In the genomic region with DNA sequence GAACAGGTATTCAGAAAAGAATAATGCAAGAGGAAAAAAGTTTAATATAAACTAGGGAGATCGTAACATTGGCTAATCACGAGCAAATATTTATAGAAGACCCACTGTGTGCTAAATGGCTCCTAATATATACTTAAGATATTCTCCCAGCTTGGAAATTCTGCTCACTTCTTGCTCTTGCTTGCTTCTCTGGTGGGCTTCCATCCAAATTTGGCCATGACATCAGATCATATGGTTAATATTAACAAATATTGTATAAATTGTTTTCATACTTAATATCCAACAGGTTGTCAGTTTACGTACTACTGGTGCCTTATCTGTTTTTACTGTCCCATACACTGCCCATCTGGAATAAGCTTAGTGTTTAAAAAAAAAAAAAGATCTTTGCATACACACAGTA, we compare ENCODE assay signal across 8 cellular contexts. TPM values are rescaled to one million over a fixed set of nuclear protein-coding genes. Genes with fewer than 3 reads are reported as not detected.
DNase-seq lines count a peak whose midpoint lies in the region; ATAC-seq lines count a peak whose summit lies in the region.

No MANE protein-coding gene starts in this region.

- ATAC-seq in GM19455 (IDR thresholded peaks at IDR 0.05; ENCODE audit: unreplicated experiment) (no peak), GM21576 (IDR thresholded peaks at IDR 0.05; ENCODE audit: unreplicated experiment) (no peak), HG02798 (IDR thresholded peaks at IDR 0.05; ENCODE audit: poor library complexity, unreplicated experiment) (no peak)

- no peak for DNase-seq in T-helper 1 cell
- DNase-seq in activated naive CD8-positive, alpha-beta T cell treated with anti-CD3 and anti-CD28 coated beads for 36 hours: no peak
- peak; percentile 15 for DNase-seq in iris pigment epithelial cell (ENCODE audit: low read depth)

- H3K4me3 Mint-ChIP-seq in T-helper 1 cell treated with Interleukin-12 subunit alpha and Interleukin-12 subunit beta and Interleukin-4 antibody, amounts not matched to agents 30 μg/mL and 1 μg/mL, for 36 hours: peak overlapping the region; percentile 91
- peak overlapping the region; percentile 96 for H3K4me3 Mint-ChIP-seq in activated naive CD8-positive, alpha-beta T cell treated with anti-CD3 and anti-CD28 coated beads for 36 hours

- no peaks in the 10 kb centered on the region for H3K9me3 Mint-ChIP-seq in T-helper 1 cell treated with Interleukin-12 subunit alpha and Interleukin-12 subunit beta and Interleukin-4 antibody, amounts not matched to agents 30 μg/mL and 1 μg/mL, for 36 hours
- no peaks in the 10 kb centered on the region for H3K9me3 Mint-ChIP-seq in activated naive CD8-positive, alpha-beta T cell treated with anti-CD3 and anti-CD28 coated beads for 36 hours

- peaks cover 37% of the 10 kb centered on the region for H3K36me3 Mint-ChIP-seq in T-helper 1 cell treated with Interleukin-12 subunit alpha and Interleukin-12 subunit beta and Interleukin-4 antibody, amounts not matched to agents 30 μg/mL and 1 μg/mL, for 36 hours (ENCODE audit: low read depth)
- peaks cover 52% of the 10 kb centered on the region for H3K36me3 Mint-ChIP-seq in activated naive CD8-positive, alpha-beta T cell treated with anti-CD3 and anti-CD28 coated beads for 36 hours

- H3K27ac Mint-ChIP-seq in T-helper 1 cell treated with Interleukin-12 subunit alpha and Interleukin-12 subunit beta and Interleukin-4 antibody, amounts not matched to agents 30 μg/mL and 1 μg/mL, for 36 hours: peak overlapping the region; percentile 90
- peak overlapping the region; percentile 99 for H3K27ac Mint-ChIP-seq in activated naive CD8-positive, alpha-beta T cell treated with anti-CD3 and anti-CD28 coated beads for 36 hours

- peaks cover 47% of the 10 kb centered on the region for H3K4me1 Mint-ChIP-seq in T-helper 1 cell treated with Interleukin-12 subunit alpha and Interleukin-12 subunit beta and Interleukin-4 antibody, amounts not matched to agents 30 μg/mL and 1 μg/mL, for 36 hours (ENCODE audit: low read depth)
- peaks cover 53% of the 10 kb centered on the region for H3K4me1 Mint-ChIP-seq in activated naive CD8-positive, alpha-beta T cell treated with anti-CD3 and anti-CD28 coated beads for 36 hours

- H3K27me3 Mint-ChIP-seq in T-helper 1 cell treated with Interleukin-12 subunit alpha and Interleukin-12 subunit beta and Interleukin-4 antibody, amounts not matched to agents 30 μg/mL and 1 μg/mL, for 36 hours (ENCODE audit: low read depth): no peaks in the 10 kb centered on the region
- H3K27me3 Mint-ChIP-seq in activated naive CD8-positive, alpha-beta T cell treated with anti-CD3 and anti-CD28 coated beads for 36 hours: no peaks in the 10 kb centered on the region

- peak overlapping the region; percentile 99 for H3K27ac ChIP-seq in temporal lobe (ENCODE audit: low read depth, low read length)

RNA-seq across cellular contexts. Expression of a gene that starts 1.1 kb away (rescaled TPM):
- total RNA-seq in activated naive CD8-positive, alpha-beta T cell treated with anti-CD3 and anti-CD28 coated beads for 36 hours: 10 to 100 TPM; 41.2 to 50.7 TPM
- 70.8 TPM for total RNA-seq in temporal lobe

RNA-seq across cellular contexts. Expression of a gene that starts 27.7 kb away (rescaled TPM):
- total RNA-seq in activated naive CD8-positive, alpha-beta T cell treated with anti-CD3 and anti-CD28 coated beads for 36 hours: 100 to 1,000 TPM; 639 to 651 TPM
- 443 TPM for total RNA-seq in temporal lobe
